17 cellular contexts compared by ENCODE assay signal in the genomic region with DNA sequence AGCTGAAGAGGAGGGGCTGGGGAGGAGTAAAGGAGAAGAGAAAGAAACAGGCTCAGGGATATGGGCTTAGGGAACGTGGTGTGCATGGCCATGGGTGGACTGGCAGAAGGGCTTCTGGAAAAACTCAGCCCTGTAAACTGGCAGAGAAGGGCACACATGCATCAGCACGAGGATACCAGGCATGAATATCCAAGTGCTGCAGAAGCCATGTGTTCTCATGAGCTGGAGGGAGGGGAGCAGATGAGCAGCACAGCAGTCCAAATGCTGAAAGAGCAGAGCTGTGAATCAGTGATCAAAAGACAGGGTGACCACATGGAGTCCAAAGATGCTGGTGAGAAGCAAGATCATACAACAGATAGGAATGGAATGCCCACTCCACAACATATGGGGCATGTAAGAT.
"Had no signal": no experiment of that assay in that cellular context is flagged by ENCODE, and none has a peak within 500 bp of the region (broad histone marks: within the 10 kb centered on the region; RNA-seq: fewer than 3 reads in every experiment).

No MANE protein-coding gene starts in this region.

- H3K27ac ChIP-seq: adrenal gland, breast epithelium, hepatocyte, lower lobe of right lung, spleen, thoracic aorta, upper lobe of right lung, VCaP had no signal

- H3K4me3 ChIP-seq: adrenal gland, breast epithelium, hepatocyte, lower lobe of right lung, spleen, thoracic aorta, upper lobe of right lung had no signal

- DNase-seq: activated CD4-positive, alpha-beta T cell treated with anti-CD3 and anti-CD28 coated beads, Interleukin-2, amount 50 U/mL, for 1 hour; activated CD4-positive, CD25-positive, alpha-beta regulatory T cell treated with anti-CD3 and anti-CD28 coated beads, Interleukin-2, amount 50 U/mL, for 72 hours; activated gamma-delta T cell; activated T-cell treated with anti-CD3 and anti-CD28 coated beads, Interleukin-2, amount 50 U/mL, for 72 hours; adrenal gland; effector CD4-positive, alpha-beta T cell; lower lobe of right lung; natural killer cell; nucleus accumbens; spleen; stimulated activated CD4-positive, alpha-beta T cell treated with anti-CD3 and anti-CD28 coated beads, Interleukin-4, amount 100 ng/mL, for 4 hours; upper lobe of right lung had no signal

- H3K36me3 ChIP-seq: adrenal gland, breast epithelium, lower lobe of right lung, spleen, thoracic aorta, upper lobe of right lung had no signal

- H3K4me1 ChIP-seq: adrenal gland, breast epithelium, lower lobe of right lung, spleen, upper lobe of right lung had no signal

- FAIRE-seq: astrocyte had no signal

- H3K27me3 ChIP-seq: adrenal gland, breast epithelium, hepatocyte, spleen, upper lobe of right lung had no signal
